In genomic region chr5:166367391-166367790, GRCh38 we compare ENCODE assay signal across 27 cellular contexts.
"Had no signal": no experiment of that assay in that cellular context is flagged by ENCODE, and none has a peak within 500 bp of the region (broad histone marks: within the 10 kb centered on the region; RNA-seq: fewer than 3 reads in every experiment).

No MANE protein-coding gene starts in this region.

- H3K9me3 ChIP-seq: gastrocnemius medialis had no signal

- H3K27ac ChIP-seq: brain microvascular endothelial cell, coronary artery, dorsolateral prefrontal cortex, esophagus muscularis mucosa, foreskin keratinocyte, gastrocnemius medialis, heart left ventricle had no signal

- H3K27me3 ChIP-seq: brain microvascular endothelial cell, dorsolateral prefrontal cortex, esophagus muscularis mucosa, foreskin keratinocyte, gastrocnemius medialis, heart left ventricle had no signal

- H3K4me3 ChIP-seq: coronary artery, dorsolateral prefrontal cortex, esophagus muscularis mucosa, gastrocnemius medialis, heart left ventricle had no signal

- ATAC-seq: activated naive CD4-positive, alpha-beta T cell treated with anti-CD3 and anti-CD28 coated beads, Interleukin-2, amount 50 U/mL, for 72 hours; activated T-cell treated with anti-CD3 and anti-CD28 coated beads, Interleukin-2, amount 50 U/mL, for 72 hours; foreskin keratinocyte; gastrocnemius medialis; heart left ventricle had no signal

- H3K4me1 ChIP-seq: esophagus muscularis mucosa, foreskin keratinocyte, gastrocnemius medialis, heart left ventricle had no signal

- DNase-seq: activated CD4-positive, alpha-beta memory T cell treated with anti-CD3 and anti-CD28 coated beads, Interleukin-2, amount 10 ng/mL, durations not matched to agents 7 days and 5 days; activated CD4-positive, alpha-beta T cell treated with anti-CD3 and anti-CD28 coated beads for 1 hour; activated CD4-positive, alpha-beta T cell treated with anti-CD3 and anti-CD28 coated beads for 4 hours; activated CD4-positive, alpha-beta T cell treated with anti-CD3 and anti-CD28 coated beads, Interleukin-2, amount 10 ng/mL, durations not matched to agents 7 days and 5 days; activated CD4-positive, alpha-beta T cell treated with anti-CD3 and anti-CD28 coated beads, Interleukin-2, amount 50 U/mL, for 4 hours; activated CD8-positive, alpha-beta memory T cell treated with anti-CD3 and anti-CD28 coated beads, Interleukin-2, amount 50 U/mL, for 48 hours; activated gamma-delta T cell; activated naive CD4-positive, alpha-beta T cell; activated naive CD4-positive, alpha-beta T cell treated with anti-CD3 and anti-CD28 coated beads, Interleukin-2, amount 10 ng/mL, durations not matched to agents 7 days and 5 days; activated naive CD8-positive, alpha-beta T cell treated with anti-CD3 and anti-CD28 coated beads, Interleukin-2, amount 10 ng/mL, durations not matched to agents 7 days and 5 days; activated T-cell treated with anti-CD3 and anti-CD28 coated beads for 4 hours; activated T-cell treated with anti-CD3 and anti-CD28 coated beads, Interleukin-2, amount 50 U/mL, for 24 hours; activated T-cell treated with anti-CD3 and anti-CD28 coated beads, Interleukin-2, amount 50 U/mL, for 72 hours; brain microvascular endothelial cell; dorsolateral prefrontal cortex; effector memory CD4-positive, alpha-beta T cell; erythroblast; foreskin keratinocyte; gastrocnemius medialis; glutamatergic neuron; heart left ventricle; T-helper 2 cell had no signal

- FAIRE-seq: astrocyte, bronchial epithelial cell had no signal

- H3K36me3 ChIP-seq: brain microvascular endothelial cell, esophagus muscularis mucosa, gastrocnemius medialis, heart left ventricle had no signal
